In genomic region chr4:186569533-186570192, GRCh38 we compare ENCODE assay signal across 17 cellular contexts. TPM values are rescaled to one million over a fixed set of nuclear protein-coding genes. Genes with fewer than 3 reads are reported as not detected.
DNase-seq lines count a peak whose midpoint lies in the region; ATAC-seq, FAIRE-seq and TF ChIP-seq lines count a peak whose summit lies in the region.
"Had no signal": no experiment of that assay in that cellular context is flagged by ENCODE, and none has a peak within 500 bp of the region (broad histone marks: within the 10 kb centered on the region; RNA-seq: fewer than 3 reads in every experiment).

No MANE protein-coding gene starts in this region.

- H3K4me3 ChIP-seq in ACC112 (ENCODE audit: low read depth, low read length), result peak overlapping the region; percentile 73
- H3K4me3 ChIP-seq in WI38 (ENCODE audit: low read depth, low read length), result peak overlapping the region; percentile 38
- peak overlapping the region; percentile 48 for H3K4me3 ChIP-seq in fibroblast of villous mesenchyme (ENCODE audit: low read depth, low read length)
- H3K4me3 ChIP-seq in pancreas, result peak overlapping the region in 1 of 4 donors; percentile 25

- no peak for FAIRE-seq in pancreas (lab: Jason Lieb, UNC)

- no peaks in the 10 kb centered on the region for H3K79me2 ChIP-seq in ACC112 (ENCODE audit: control insufficient read depth, insufficient read depth, low read length, unreplicated experiment)

- DNase-seq in fibroblast of villous mesenchyme (ENCODE audit: low read depth), result no peak
- DNase-seq in pancreas, result no peak
- DNase-seq in caudate nucleus (lab: John Stamatoyannopoulos, UW), result no peak
- no peak for DNase-seq in DMS53 treated with DMSO at 0.1 percent for 48 hours (lab: John Stamatoyannopoulos, UW; ENCODE audit: unreplicated experiment)
- DNase-seq: activated naive CD8-positive, alpha-beta T cell treated with anti-CD3 and anti-CD28 coated beads, Interleukin-2, amount 50 U/mL, for 24 hours; activated T-cell treated with anti-CD3 and anti-CD28 coated beads, Interleukin-2, amount 50 U/mL, for 48 hours; cortex of kidney; mesendoderm; NCI-H774; stimulated activated CD4-positive, alpha-beta T cell treated with anti-CD3 and anti-CD28 coated beads, Interleukin-4, amount 100 ng/mL, for 1 hour; T-helper 2 cell had no signal

- no peak overlapping the region for H3K27ac ChIP-seq in ACC112 (ENCODE audit: low read depth, low read length)
- H3K27ac ChIP-seq in pancreas, result peak overlapping the region; percentile 51 to 72 (median 66)
- H3K27ac ChIP-seq in caudate nucleus (ENCODE audit: low read depth, low read length), result no peak overlapping the region

- ATAC-seq in pancreas (peak in 2 of 4 donors; percentile 42 to 62), GM18868 (IDR thresholded peaks at IDR 0.05; ENCODE audit: unreplicated experiment) (no peak), GM21360 (IDR thresholded peaks at IDR 0.05; ENCODE audit: unreplicated experiment) (no peak)
- ATAC-seq: activated naive CD8-positive, alpha-beta T cell treated with anti-CD3 and anti-CD28 coated beads, Interleukin-2, amount 50 U/mL, for 24 hours had no signal

- 0 out of 2 replicates have a peak, but pooled peaks cover 6% of the 10 kb centered on the region for H3K27me3 ChIP-seq in ACC112 (ENCODE audit: insufficient read depth, low read length)
- H3K27me3 ChIP-seq in pancreas, result no peaks in the 10 kb centered on the region

- WGBS in pancreas, 2 donors, result 26% methylated on average over 10 of the region's 10 CpGs

- no peaks in the 10 kb centered on the region for H3K9me3 ChIP-seq in pancreas

- intact Hi-C loops in pancreas (cut with DNase I), result no loop called here

- TF ChIP-seq CTCF in WI38 (IDR thresholded peaks at IDR 0.05; ENCODE audit: low read depth, low read length) (no peak), fibroblast of villous mesenchyme (IDR thresholded peaks at IDR 0.05; ENCODE audit: insufficient read depth, low read depth, low read length) (no peak), pancreas (IDR thresholded peaks at IDR 0.05) (no peak)

- H3K4me1 ChIP-seq in ACC112 (ENCODE audit: control insufficient read depth, insufficient read depth, low read length, unreplicated experiment) (peaks cover 7% of the 10 kb centered on the region), pancreas (no peaks in the 10 kb centered on the region)

- peak overlapping the region; percentile 52 for H2AFZ ChIP-seq in ACC112 (ENCODE audit: low read length, unreplicated experiment)

- H3K36me3 ChIP-seq in ACC112 (ENCODE audit: insufficient read depth, low read length) (no peaks in the 10 kb centered on the region), pancreas (no peaks in the 10 kb centered on the region)

RNA-seq across cellular contexts. Expression of gene MTNR1A, which starts 14.3 kb away (rescaled TPM):
- total RNA-seq in fibroblast of villous mesenchyme, result not detected in 2 replicates
- 1 to 10 TPM in 4 of 6 donors, under 1 TPM in 2; 0.57 to 2.5 (median 1.2) TPM for total RNA-seq in pancreas
- polyA plus RNA-seq in pancreas, result under 1 TPM; 0.09 to 0.27 TPM
- total RNA-seq: MCF 10A, posterior vena cava had no signal

Comparison
In these comparisons a context has a peak if more than half of its experiments do, and no peak if none do; other contexts are left out.
1. H3K27ac ChIP-seq: peak in pancreas (4 of 4); none in ACC112 (single experiment) and caudate nucleus (single experiment).